ENCODE assay signal across 8 cellular contexts in the genomic region with DNA sequence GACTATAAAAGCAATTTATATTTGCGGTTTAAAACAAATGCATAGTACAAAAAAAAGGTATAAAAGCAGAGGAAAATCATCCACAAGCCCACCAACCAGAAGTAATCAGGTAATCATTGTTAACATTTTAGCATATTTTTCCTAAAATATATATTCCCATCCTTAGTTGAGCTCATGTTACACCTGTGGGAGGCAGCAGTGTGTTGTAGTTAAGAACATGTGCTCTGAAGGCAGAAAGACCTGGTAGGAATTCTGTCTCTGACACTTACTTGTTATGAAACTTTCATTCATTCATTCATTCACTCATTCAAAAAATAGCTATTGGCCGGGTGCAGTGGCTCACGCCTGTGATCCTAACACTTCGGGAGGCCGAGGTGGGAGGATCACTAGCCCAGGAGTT. TPM values are rescaled to one million over a fixed set of nuclear protein-coding genes. Genes with fewer than 3 reads are reported as not detected.
DNase-seq lines count a peak whose midpoint lies in the region; ATAC-seq and TF ChIP-seq lines count a peak whose summit lies in the region.

No MANE protein-coding gene starts in this region.

- intact Hi-C loops in heart left ventricle (cut with DNase I): loop anchor here in 6 of 10 donors (2.0 to 5.0 kb wide), 3 partner anchors 487 to 492 kb away; no protein-coding TSS in a partner anchor
- intact Hi-C loops in cardiac septum (cut with DNase I): loop anchor here (5.0 kb wide), 1 partner anchor 487 kb away; no protein-coding TSS in a partner anchor
- intact Hi-C loops in upper lobe of right lung (cut with DNase I): no loop called here

- no peak overlapping the region for H3K27ac ChIP-seq in heart left ventricle
- H3K27ac ChIP-seq in RWPE2 (ENCODE audit: poor library complexity, severe bottlenecking): no peak overlapping the region
- H3K27ac ChIP-seq in upper lobe of right lung: no peak overlapping the region
- no peak overlapping the region for H3K27ac ChIP-seq in tibial nerve

- DNase-seq in heart left ventricle (no peak), cardiac septum (ENCODE audit: low spot score) (no peak), RWPE2 (ENCODE audit: low spot score) (no peak), glomerular visceral epithelial cell (ENCODE audit: extremely low spot score) (peak; percentile 16), upper lobe of right lung (no peak), NOMO-1 treated with dmso at 0.1 percent for 144 hours (lab: John Stamatoyannopoulos, UW; ENCODE audit: unreplicated experiment) (no peak), tibial nerve (ENCODE audit: low spot score in 2 of 2) (no peak)
- DNase-seq in activated CD8-positive, alpha-beta memory T cell treated with anti-CD3 and anti-CD28 coated beads, Interleukin-2, amount 50 U/mL, for 48 hours: no peak

- WGBS in heart left ventricle, 4 donors: 82 to 86% (median 85%) methylated on average over 5 of the region's 5 CpGs
- WGBS in tibial nerve, 2 donors: 85 to 90% methylated on average over 5 of the region's 5 CpGs

- H3K4me3 ChIP-seq in heart left ventricle: no peak overlapping the region
- no peak overlapping the region for H3K4me3 ChIP-seq in RWPE2 (ENCODE audit: severe bottlenecking)
- H3K4me3 ChIP-seq in upper lobe of right lung: no peak overlapping the region
- no peak overlapping the region for H3K4me3 ChIP-seq in tibial nerve

- no peak for TF ChIP-seq POLR2A in heart left ventricle (IDR thresholded peaks at IDR 0.05)
- TF ChIP-seq POLR2A in tibial nerve (IDR thresholded peaks at IDR 0.05): no peak

- H3K9me3 ChIP-seq in heart left ventricle (no peaks in the 10 kb centered on the region), RWPE2 (ENCODE audit: severe bottlenecking) (no peaks in the 10 kb centered on the region), upper lobe of right lung (no peaks in the 10 kb centered on the region), tibial nerve (no peaks in the 10 kb centered on the region)

- H3K4me1 ChIP-seq in heart left ventricle: no peaks in the 10 kb centered on the region
- H3K4me1 ChIP-seq in RWPE2 (ENCODE audit: insufficient read depth, poor library complexity, severe bottlenecking): no peaks in the 10 kb centered on the region
- H3K4me1 ChIP-seq in upper lobe of right lung: no peaks in the 10 kb centered on the region
- no peaks in the 10 kb centered on the region for H3K4me1 ChIP-seq in tibial nerve

- ATAC-seq in heart left ventricle: peak in 2 of 4 donors; percentile 53 to 61
- peak; percentile 62; the same call in 2 of the 3 replicates for ATAC-seq in RWPE2 (ENCODE audit: low read depth)
- peak; percentile 64 for ATAC-seq in upper lobe of right lung

- peak in 10 of 12 donors; percentile 8 to 46 (median 30) for TF ChIP-seq CTCF in heart left ventricle (IDR thresholded peaks at IDR 0.05)
- peak; percentile 42 for TF ChIP-seq CTCF in RWPE2 (IDR thresholded peaks at IDR 0.05; ENCODE audit: poor library complexity, severe bottlenecking)
- TF ChIP-seq CTCF in upper lobe of right lung (IDR thresholded peaks at IDR 0.05): peak; percentile 32
- peak in 1 of 5 experiments; percentile 10 for TF ChIP-seq CTCF in tibial nerve (IDR thresholded peaks at IDR 0.05)

- no peaks in the 10 kb centered on the region for H3K27me3 ChIP-seq in heart left ventricle
- no peaks in the 10 kb centered on the region for H3K27me3 ChIP-seq in RWPE2 (ENCODE audit: insufficient read depth, poor library complexity, severe bottlenecking)
- H3K27me3 ChIP-seq in upper lobe of right lung: no peaks in the 10 kb centered on the region
- no peaks in the 10 kb centered on the region for H3K27me3 ChIP-seq in tibial nerve

- no peaks in the 10 kb centered on the region for H3K36me3 ChIP-seq in heart left ventricle
- H3K36me3 ChIP-seq in RWPE2 (ENCODE audit: low read depth): no peaks in the 10 kb centered on the region
- no peaks in the 10 kb centered on the region for H3K36me3 ChIP-seq in upper lobe of right lung
- H3K36me3 ChIP-seq in tibial nerve: no peaks in the 10 kb centered on the region

- TF ChIP-seq EP300 in tibial nerve (IDR thresholded peaks at IDR 0.05): no peak

RNA-seq across cellular contexts. Expression of a gene that starts 15.4 kb away (rescaled TPM):
- 10 to 100 TPM in 4 of 9 donors, 1 to 10 TPM in 5; 5.4 to 12.5 (median 9.8) TPM for total RNA-seq in heart left ventricle
- polyA plus RNA-seq in heart left ventricle: 1 to 10 TPM; 3.0 to 3.4 TPM
- total RNA-seq in cardiac septum: 10.7 TPM
- 33.8 TPM for total RNA-seq in upper lobe of right lung
- 1 to 10 TPM; 6.1 to 7.5 (median 6.3) TPM for total RNA-seq in tibial nerve

RNA-seq across cellular contexts. Expression of a gene that starts 55.5 kb away (rescaled TPM):
- total RNA-seq in heart left ventricle (1 to 10 TPM in 4 of 9 donors, under 1 TPM in 5; 0.90 to 1.4 (median 0.97) TPM), cardiac septum (0.97 TPM), upper lobe of right lung (0.81 TPM), tibial nerve (1 to 10 TPM in 1 of 4 donors, under 1 TPM in 3; 0.59 to 1.5 (median 0.64) TPM)
- polyA plus RNA-seq in heart left ventricle: 1 to 10 TPM; 1.2 to 2.0 TPM
